ENCODE assay signal across 2 cellular contexts in genomic region chr12:76108356-76108755, GRCh38.
TF ChIP-seq lines count a peak whose summit lies in the region.

No MANE protein-coding gene starts in this region.

TF ChIP-seq in A549, 52 proteins besides CTCF, POLR2A, EP300 and RAD21:
- no peak for TF ChIP-seq ZC3H11A (IDR thresholded peaks at IDR 0.05)
- TF ChIP-seq CEBPB (IDR thresholded peaks at IDR 0.05) = 0 out of 4 replicates have a peak, but pooled peaks of 1 of the 2 experiments have one; percentile 21

TF ChIP-seq in K562, 482 proteins besides CTCF, POLR2A, EP300 and RAD21:
- TF ChIP-seq IRF9 (tag; IDR thresholded peaks at IDR 0.05) (no peak), CEBPB (tag; IDR thresholded peaks at IDR 0.05) (peak; percentile 71), LARP7 (IDR thresholded peaks at IDR 0.05) (no peak), NONO (IDR thresholded peaks at IDR 0.05; ENCODE audit: low read depth in 2 of 2, low read length in 1 of 2) (no peak), MGA (IDR thresholded peaks at IDR 0.05) (no peak), ELK1 (CRISPR knock-in tag; IDR thresholded peaks at IDR 0.05) (no peak)
- TF ChIP-seq, protein P1, sequence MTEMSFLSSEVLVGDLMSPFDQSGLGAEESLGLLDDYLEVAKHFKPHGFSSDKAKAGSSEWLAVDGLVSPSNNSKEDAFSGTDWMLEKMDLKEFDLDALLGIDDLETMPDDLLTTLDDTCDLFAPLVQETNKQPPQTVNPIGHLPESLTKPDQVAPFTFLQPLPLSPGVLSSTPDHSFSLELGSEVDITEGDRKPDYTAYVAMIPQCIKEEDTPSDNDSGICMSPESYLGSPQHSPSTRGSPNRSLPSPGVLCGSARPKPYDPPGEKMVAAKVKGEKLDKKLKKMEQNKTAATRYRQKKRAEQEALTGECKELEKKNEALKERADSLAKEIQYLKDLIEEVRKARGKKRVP (CRISPR knock-in tag; IDR thresholded peaks at IDR 0.05) = no peak
